Comparison of ENCODE assay signal across 10 cellular contexts in the genomic region with DNA sequence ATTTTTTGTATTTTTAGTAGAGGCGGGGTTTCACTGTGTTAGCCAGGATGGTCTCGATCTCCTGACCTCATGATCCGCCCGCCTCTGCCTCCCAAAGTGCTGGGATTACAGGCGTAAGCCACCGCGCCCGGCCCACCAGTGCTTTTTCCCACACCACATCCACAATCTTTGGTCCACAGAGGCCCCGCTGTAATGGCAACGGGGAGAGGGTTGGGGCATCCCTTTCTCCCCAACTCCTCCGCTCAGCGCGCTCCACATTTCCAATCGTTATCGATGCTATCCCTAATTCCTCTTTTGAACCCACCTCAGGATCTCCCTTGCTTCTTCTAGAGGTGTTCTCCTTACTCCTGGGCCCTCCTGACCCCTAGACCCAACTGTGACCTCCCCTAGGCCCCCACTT. TPM values are rescaled to one million over a fixed set of nuclear protein-coding genes. Genes with fewer than 3 reads are reported as not detected.
DNase-seq lines count a peak whose midpoint lies in the region; ATAC-seq and TF ChIP-seq lines count a peak whose summit lies in the region.
"Not testable (repeated sequence)": the region's sequence is repeated elsewhere in the genome, so short reads cannot be mapped to it uniquely, and the experiment has no call there.
"Had no signal": no experiment of that assay in that cellular context is flagged by ENCODE, and none has a peak within 500 bp of the region (broad histone marks: within the 10 kb centered on the region; RNA-seq: fewer than 3 reads in every experiment).

No MANE protein-coding gene starts in this region.

- not testable (repeated sequence) for H4K91ac ChIP-seq in neuronal stem cell (ENCODE audit: low read depth, low read length, poor library complexity)

- H3K27ac Mint-ChIP-seq in CD14-positive monocyte (peak overlapping the region; percentile 67 to 98 (median 95)), immature natural killer cell (peak overlapping the region in 4 of 6 donors; percentile 8 to 82 (median 68))
- H3K27ac Mint-ChIP-seq in activated CD4-positive, alpha-beta T cell treated with anti-CD3 and anti-CD28 coated beads, Interleukin-2, amount 10 ng/mL, durations not matched to agents 24 days and 14 days, result peak overlapping the region; percentile 38

- WGBS in ectodermal cell, 2 experiments, result 90 to 93% methylated on average over 14 of the region's 15 CpGs
- 100% methylated on average over 5 of the region's 15 CpGs; no CpG with 5 or more reads in 1 of the 2 donors for WGBS in neuronal stem cell (ENCODE audit: extremely low coverage in 2 of 2, insufficient read length in 2 of 2, insufficient replicate concordance in 1 of 2), 2 donors

- not testable (repeated sequence) for H2BK5ac ChIP-seq in neuronal stem cell (ENCODE audit: low read length)

- DNase-seq in CD14-positive monocyte (ENCODE audit: low spot score); activated CD4-positive, alpha-beta T cell treated with anti-CD3 and anti-CD28 coated beads, Interleukin-2, amount 10 ng/mL, durations not matched to agents 24 days and 14 days; immature natural killer cell; neuronal stem cell (ENCODE audit: low spot score); thoracic aorta (ENCODE audit: low spot score): not testable (repeated sequence)

- H3K4me2 ChIP-seq in neuronal stem cell (ENCODE audit: insufficient read depth, low read length, poor library complexity, severe bottlenecking), result peak overlapping the region; percentile 37

- H3K27me3 ChIP-seq in ectodermal cell (ENCODE audit: control insufficient read depth, insufficient read depth, low read length, poor library complexity, severe bottlenecking) (peaks cover 10% of the 10 kb centered on the region), neuronal stem cell (ENCODE audit: control insufficient read depth in 3 of 3, insufficient read depth in 3 of 3, low read depth in 1 of 3, low read length in 3 of 3) (peaks cover 0 to 41% (median 2%) of the 10 kb centered on the region in 3 experiments)
- H3K27me3 ChIP-seq in thoracic aorta (replicated peaks; ENCODE audit: insufficient read depth), result not testable (repeated sequence)

- H3K23ac ChIP-seq in neuronal stem cell (ENCODE audit: low read depth, low read length, poor library complexity), result not testable (repeated sequence)

- not testable (repeated sequence) for H3K36me3 ChIP-seq in ectodermal cell (ENCODE audit: control insufficient read depth, insufficient read depth, low read length); neuronal stem cell (replicated peaks in 1 of 2; ENCODE audit: control insufficient read depth in 2 of 2, insufficient read depth in 2 of 2, low read length in 2 of 2); thoracic aorta

- not testable (repeated sequence) for H3K18ac ChIP-seq in neuronal stem cell (ENCODE audit: low read length)

- not testable (repeated sequence) for H3K14ac ChIP-seq in neuronal stem cell (ENCODE audit: low read length)

- not testable (repeated sequence) for H3K36me3 Mint-ChIP-seq in CD14-positive monocyte; activated CD4-positive, alpha-beta T cell treated with anti-CD3 and anti-CD28 coated beads, Interleukin-2, amount 10 ng/mL, durations not matched to agents 24 days and 14 days (ENCODE audit: low read depth); immature natural killer cell

- not testable (repeated sequence) for H3K79me1 ChIP-seq in neuronal stem cell (ENCODE audit: low read depth, low read length)

- H3K9ac ChIP-seq in neuronal stem cell (ENCODE audit: low read depth, low read length, poor library complexity), result not testable (repeated sequence)

- H3K27ac ChIP-seq in ectodermal cell (ENCODE audit: insufficient read depth, low read depth, low read length, poor library complexity, severe bottlenecking) (peak overlapping the region; percentile 60), thoracic aorta (peak overlapping the region; percentile 61 to 63)
- H3K27ac ChIP-seq in neuronal stem cell (replicated peaks; ENCODE audit: low read length), result not testable (repeated sequence)

- H3K4ac ChIP-seq in neuronal stem cell (ENCODE audit: low read length), result not testable (repeated sequence)

- H2BK120ac ChIP-seq in neuronal stem cell (ENCODE audit: low read depth, low read length), result not testable (repeated sequence)

- not testable (repeated sequence) for H4K8ac ChIP-seq in neuronal stem cell (ENCODE audit: low read depth, low read length)

- H3K4me1 ChIP-seq in ectodermal cell (ENCODE audit: control insufficient read depth, insufficient read depth, low read length); neuronal stem cell (ENCODE audit: control insufficient read depth in 2 of 2, insufficient read depth in 1 of 2, low read depth in 1 of 2, low read length in 2 of 2): not testable (repeated sequence)
- H3K4me1 ChIP-seq in thoracic aorta (ENCODE audit: control insufficient read depth in 1 of 2, low read depth in 2 of 2), result peaks cover 0 to 29% of the 10 kb centered on the region in 2 donors

- not testable (repeated sequence) for H3K4me3 ChIP-seq in ectodermal cell (ENCODE audit: insufficient read depth, low read depth, low read length); neuronal stem cell (ENCODE audit: low read length in 2 of 2); thoracic aorta

- peak overlapping the region; percentile 51 to 74 for H3K4me3 Mint-ChIP-seq in CD14-positive monocyte
- not testable (repeated sequence) for H3K4me3 Mint-ChIP-seq in activated CD4-positive, alpha-beta T cell treated with anti-CD3 and anti-CD28 coated beads, Interleukin-2, amount 10 ng/mL, durations not matched to agents 24 days and 14 days; immature natural killer cell

- H3K4me1 Mint-ChIP-seq in CD14-positive monocyte, result peaks cover 52% of the 10 kb centered on the region
- not testable (repeated sequence) for H3K4me1 Mint-ChIP-seq in activated CD4-positive, alpha-beta T cell treated with anti-CD3 and anti-CD28 coated beads, Interleukin-2, amount 10 ng/mL, durations not matched to agents 24 days and 14 days
- H3K4me1 Mint-ChIP-seq in immature natural killer cell, result peaks cover 16% of the 10 kb centered on the region in 2 donors

- not testable (repeated sequence) for H2BK15ac ChIP-seq in neuronal stem cell (ENCODE audit: low read length)

- H3K9me3 Mint-ChIP-seq in CD14-positive monocyte; activated CD4-positive, alpha-beta T cell treated with anti-CD3 and anti-CD28 coated beads, Interleukin-2, amount 10 ng/mL, durations not matched to agents 24 days and 14 days; immature natural killer cell: not testable (repeated sequence)

- intact Hi-C loops in CD14-positive monocyte (cut with micrococcal nuclease); activated CD4-positive, alpha-beta T cell treated with anti-CD3 and anti-CD28 coated beads, Interleukin-2, amount 10 ng/mL, durations not matched to agents 24 days and 14 days (cut with micrococcal nuclease): not testable (repeated sequence)

- H3K27me3 Mint-ChIP-seq in CD14-positive monocyte (ENCODE audit: low read depth in 3 of 3), result not testable (repeated sequence)
- H3K27me3 Mint-ChIP-seq in activated CD4-positive, alpha-beta T cell treated with anti-CD3 and anti-CD28 coated beads, Interleukin-2, amount 10 ng/mL, durations not matched to agents 24 days and 14 days, result peaks cover 23% of the 10 kb centered on the region
- H3K27me3 Mint-ChIP-seq in immature natural killer cell (ENCODE audit: low read depth in 3 of 3), result peaks cover 6 to 13% (median 9%) of the 10 kb centered on the region in 3 donors

- H2AK5ac ChIP-seq in neuronal stem cell (ENCODE audit: low read depth, low read length), result not testable (repeated sequence)

- H3K9me3 ChIP-seq in ectodermal cell (ENCODE audit: control insufficient read depth, low read length); neuronal stem cell (replicated peaks in 1 of 2; ENCODE audit: control insufficient read depth in 2 of 2, insufficient read depth in 1 of 2, low read depth in 1 of 2, low read length in 2 of 2); thoracic aorta: not testable (repeated sequence)

- TF ChIP-seq CTCF in CD14-positive monocyte (IDR thresholded peaks at IDR 0.05); thoracic aorta (IDR thresholded peaks at IDR 0.05): not testable (repeated sequence)

- peak overlapping the region; percentile 70 for H2AFZ ChIP-seq in neuronal stem cell (ENCODE audit: low read length)

- H2BK12ac ChIP-seq in neuronal stem cell (ENCODE audit: low read length), result peak overlapping the region; percentile 88

- not testable (repeated sequence) for ATAC-seq in thoracic aorta (ENCODE audit: insufficient number of reproducible peaks, low FRiP score, low read depth)

RNA-seq across cellular contexts. Expression of a gene that starts 0.3 kb away (rescaled TPM):
- polyA plus RNA-seq in CD14-positive monocyte, result under 1 TPM in 1 of 2 donors, not detected in 1; 0.12 TPM
- total RNA-seq in activated CD4-positive, alpha-beta T cell treated with anti-CD3 and anti-CD28 coated beads, Interleukin-2, amount 10 ng/mL, durations not matched to agents 24 days and 14 days, result 1.5 TPM in 2 replicates
- polyA plus RNA-seq in ectodermal cell (2013, experiment 1 of 4), result 0.65 TPM
- polyA plus RNA-seq in ectodermal cell (2013, experiment 2 of 4), result 0.34 TPM
- 0.64 TPM for polyA plus RNA-seq in ectodermal cell (2013, experiment 3 of 4)
- 0.16 TPM for polyA plus RNA-seq in ectodermal cell (2013, experiment 4 of 4)
- under 1 TPM in 1 of 3 donors, not detected in 2; 0.36 TPM for polyA plus RNA-seq in immature natural killer cell
- 0.32 TPM for polyA plus RNA-seq in neuronal stem cell (2013, experiment 1 of 2)
- polyA plus RNA-seq in neuronal stem cell (2013, experiment 2 of 2), result 0.47 TPM
- total RNA-seq in thoracic aorta, result 1 to 10 TPM in 1 of 2 donors, under 1 TPM in 1; 0.95 to 2.1 TPM
- total RNA-seq: G401 had no signal

RNA-seq across cellular contexts. Expression of a gene that starts 25.7 kb away (rescaled TPM):
- polyA plus RNA-seq in CD14-positive monocyte, result 1,000 to 10,000 TPM in 1 of 2 donors, 100 to 1,000 TPM in 1; 918 to 1,259 TPM
- 488 and 517 TPM in 2 replicates for total RNA-seq in activated CD4-positive, alpha-beta T cell treated with anti-CD3 and anti-CD28 coated beads, Interleukin-2, amount 10 ng/mL, durations not matched to agents 24 days and 14 days
- polyA plus RNA-seq in ectodermal cell (2013, experiment 1 of 4), result 42.2 TPM
- polyA plus RNA-seq in ectodermal cell (2013, experiment 2 of 4), result 39.3 TPM
- polyA plus RNA-seq in ectodermal cell (2013, experiment 3 of 4), result 32.4 TPM
- polyA plus RNA-seq in ectodermal cell (2013, experiment 4 of 4), result 31.5 TPM
- polyA plus RNA-seq in immature natural killer cell, result 1,000 to 10,000 TPM in 2 of 3 donors, 100 to 1,000 TPM in 1; 660 to 1,369 (median 1,251) TPM
- polyA plus RNA-seq in neuronal stem cell (2013, experiment 1 of 2), result 27.0 TPM
- polyA plus RNA-seq in neuronal stem cell (2013, experiment 2 of 2), result 26.7 TPM
- 100 to 1,000 TPM; 298 to 352 TPM for total RNA-seq in thoracic aorta

RNA-seq across cellular contexts. Expression of a gene that starts 37.2 kb away (rescaled TPM):
- not detected for polyA plus RNA-seq in CD14-positive monocyte
- total RNA-seq in activated CD4-positive, alpha-beta T cell treated with anti-CD3 and anti-CD28 coated beads, Interleukin-2, amount 10 ng/mL, durations not matched to agents 24 days and 14 days, result not detected in 2 replicates
- polyA plus RNA-seq in ectodermal cell (2013, experiment 1 of 4), result not detected
- 0.11 TPM for polyA plus RNA-seq in ectodermal cell (2013, experiment 2 of 4)
- polyA plus RNA-seq in ectodermal cell (2013, experiment 3 of 4), result not detected
- not detected for polyA plus RNA-seq in ectodermal cell (2013, experiment 4 of 4)
- not detected for polyA plus RNA-seq in immature natural killer cell
- not detected for polyA plus RNA-seq in neuronal stem cell (2013, experiment 1 of 2)
- polyA plus RNA-seq in neuronal stem cell (2013, experiment 2 of 2), result not detected
- not detected for total RNA-seq in thoracic aorta
- total RNA-seq: activated CD8-positive, alpha-beta T cell treated with anti-CD3 and anti-CD28 coated beads for 36 hours; activated naive CD4-positive, alpha-beta T cell treated with anti-CD3 and anti-CD28 coated beads for 36 hours; G401; occipital lobe had no signal

RNA-seq across cellular contexts. Expression of a gene that starts 45.8 kb away (rescaled TPM):
- polyA plus RNA-seq in CD14-positive monocyte (not detected), immature natural killer cell (not detected)
- not detected in 2 replicates for total RNA-seq in activated CD4-positive, alpha-beta T cell treated with anti-CD3 and anti-CD28 coated beads, Interleukin-2, amount 10 ng/mL, durations not matched to agents 24 days and 14 days
- polyA plus RNA-seq in ectodermal cell (2013, experiment 1 of 4), result 30.6 TPM
- polyA plus RNA-seq in ectodermal cell (2013, experiment 2 of 4), result 33.6 TPM
- polyA plus RNA-seq in ectodermal cell (2013, experiment 3 of 4), result 23.8 TPM
- 25.5 TPM for polyA plus RNA-seq in ectodermal cell (2013, experiment 4 of 4)
- polyA plus RNA-seq in neuronal stem cell (2013, experiment 1 of 2), result 11.6 TPM
- polyA plus RNA-seq in neuronal stem cell (2013, experiment 2 of 2), result 11.4 TPM
- total RNA-seq in thoracic aorta, result under 1 TPM in 1 of 2 donors, not detected in 1; 0.99 TPM
- total RNA-seq: activated naive CD4-positive, alpha-beta T cell treated with anti-CD3 and anti-CD28 coated beads for 36 hours; G401 had no signal

RNA-seq across cellular contexts. Expression of a gene that starts 54.4 kb away (rescaled TPM):
- polyA plus RNA-seq in CD14-positive monocyte (not detected), immature natural killer cell (not detected)
- total RNA-seq in activated CD4-positive, alpha-beta T cell treated with anti-CD3 and anti-CD28 coated beads, Interleukin-2, amount 10 ng/mL, durations not matched to agents 24 days and 14 days, result not detected in 2 replicates
- polyA plus RNA-seq in ectodermal cell (2013, experiment 1 of 4), result not detected
- polyA plus RNA-seq in ectodermal cell (2013, experiment 2 of 4), result not detected
- polyA plus RNA-seq in ectodermal cell (2013, experiment 3 of 4), result not detected
- not detected for polyA plus RNA-seq in ectodermal cell (2013, experiment 4 of 4)
- polyA plus RNA-seq in neuronal stem cell (2013, experiment 1 of 2), result not detected
- not detected for polyA plus RNA-seq in neuronal stem cell (2013, experiment 2 of 2)
- not detected for total RNA-seq in thoracic aorta
- total RNA-seq: activated CD8-positive, alpha-beta T cell treated with anti-CD3 and anti-CD28 coated beads for 36 hours; activated naive CD4-positive, alpha-beta T cell treated with anti-CD3 and anti-CD28 coated beads for 36 hours; G401; occipital lobe had no signal

Comparison
In these comparisons a context has a peak if more than half of its experiments do, and no peak if none do; other contexts are left out.
1. H3K27ac Mint-ChIP-seq: peak in every context shown above with its lines; median percentile 95 in CD14-positive monocyte; 68 in immature natural killer cell; 38 in activated CD4-positive, alpha-beta T cell treated with anti-CD3 and anti-CD28 coated beads, Interleukin-2, amount 10 ng/mL, durations not matched to agents 24 days and 14 days.